20 cellular contexts compared by ENCODE assay signal in genomic region chr10:31288001-31288400, GRCh38.
"Had no signal": no experiment of that assay in that cellular context is flagged by ENCODE, and none has a peak within 500 bp of the region (broad histone marks: within the 10 kb centered on the region; RNA-seq: fewer than 3 reads in every experiment).

No MANE protein-coding gene starts in this region.

- H3K9me3 Mint-ChIP-seq: stimulated activated effector memory CD8-positive, alpha-beta T cell treated with anti-CD3 and anti-CD28 coated beads, Interleukin-12 subunit alpha, Interleukin-12 subunit beta, amount 100 ng/mL, for 72 hours had no signal

- DNase-seq: colonic mucosa; dermis blood vessel endothelial cell; esophagus squamous epithelium; gastrocnemius medialis; heart right ventricle; islet precursor cell; left ventricle myocardium inferior; lower lobe of right lung; mesenchymal stem cell; midbrain; naive B cell; retina; right lobe of liver; stimulated activated CD4-positive, alpha-beta T cell treated with anti-CD3 and anti-CD28 coated beads, Interleukin-4, amount 100 ng/mL, for 1 hour; stimulated activated CD8-positive, alpha-beta memory T cell treated with anti-CD3 and anti-CD28 coated beads, Interleukin-4, amount 100 ng/mL, for 48 hours; stimulated activated naive CD8-positive, alpha-beta T cell treated with anti-CD3 and anti-CD28 coated beads, Interleukin-15, Interleukin-2, amounts not matched to agents 100 U/mL and 50 U/mL, for 24 hours; tibial artery; upper lobe of right lung had no signal

- H3K27ac Mint-ChIP-seq: nephron; stimulated activated effector memory CD8-positive, alpha-beta T cell treated with anti-CD3 and anti-CD28 coated beads, Interleukin-12 subunit alpha, Interleukin-12 subunit beta, amount 100 ng/mL, for 72 hours had no signal

- H3K4me3 Mint-ChIP-seq: naive B cell; nephron; stimulated activated effector memory CD8-positive, alpha-beta T cell treated with anti-CD3 and anti-CD28 coated beads, Interleukin-12 subunit alpha, Interleukin-12 subunit beta, amount 100 ng/mL, for 72 hours had no signal

- H3K27me3 Mint-ChIP-seq: naive B cell had no signal

- H3K36me3 Mint-ChIP-seq: stimulated activated effector memory CD8-positive, alpha-beta T cell treated with anti-CD3 and anti-CD28 coated beads, Interleukin-12 subunit alpha, Interleukin-12 subunit beta, amount 100 ng/mL, for 72 hours had no signal

- H3K4me1 Mint-ChIP-seq: nephron; stimulated activated effector memory CD8-positive, alpha-beta T cell treated with anti-CD3 and anti-CD28 coated beads, Interleukin-12 subunit alpha, Interleukin-12 subunit beta, amount 100 ng/mL, for 72 hours had no signal
